1 cellular context compared by ENCODE assay signal in the genomic region with DNA sequence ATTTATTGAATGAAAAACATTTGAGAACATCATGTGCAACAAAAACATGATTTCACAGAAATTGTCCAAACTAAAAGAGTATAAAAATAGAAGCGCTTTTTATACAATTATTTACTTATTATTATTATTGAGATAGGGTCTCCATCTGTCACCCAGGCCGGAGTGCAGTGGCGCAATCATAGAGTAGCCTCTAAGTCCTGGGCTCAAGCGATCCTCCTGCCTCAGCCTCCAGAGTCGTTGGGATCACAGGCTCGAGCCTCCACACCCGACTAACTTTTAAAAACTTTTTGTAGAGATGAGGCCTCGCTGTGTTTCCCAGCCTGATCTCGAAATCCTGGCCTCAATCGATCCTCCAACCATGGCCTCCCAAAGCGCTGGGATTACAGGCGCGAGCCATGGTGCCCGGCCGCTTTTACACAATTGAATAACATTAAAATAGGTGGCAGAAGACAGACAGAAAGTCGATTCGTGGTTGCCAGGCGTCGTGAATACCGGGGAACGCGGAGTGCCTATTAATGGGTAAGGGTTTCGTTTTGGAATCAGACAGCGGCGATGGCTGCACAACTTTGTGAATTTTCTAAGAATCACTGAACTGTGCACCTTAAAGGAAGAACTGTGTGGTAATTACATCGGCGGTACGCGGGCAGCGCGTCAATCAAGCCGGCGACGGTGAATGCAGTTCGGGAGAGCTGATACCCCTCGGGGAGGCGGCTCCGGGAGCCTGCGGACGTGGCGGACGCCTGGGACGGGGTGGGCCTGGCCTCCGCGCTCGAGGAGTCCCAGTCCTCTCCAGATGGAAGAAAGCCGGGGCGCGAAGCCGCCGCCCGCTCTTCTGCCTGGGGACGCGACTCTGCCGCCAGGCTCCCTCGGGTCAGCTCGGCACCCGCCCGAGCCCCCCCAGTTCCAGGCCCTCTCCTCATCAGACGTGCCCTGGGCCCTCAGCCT.
TF ChIP-seq lines count a peak whose summit lies in the region.

No MANE protein-coding gene starts in this region.

TF ChIP-seq in H1, 55 proteins besides CTCF, POLR2A, EP300 and RAD21:
- no peak for TF ChIP-seq EZH2 (IDR thresholded peaks at IDR 0.05; ENCODE audit: low read depth, low read length, severe bottlenecking)
- 0 out of 4 replicates have a peak, but pooled peaks have one; percentile 18 to 22 for TF ChIP-seq SIN3A (conservative IDR thresholded peaks at IDR 0.05 in 1 of 2, IDR thresholded peaks at IDR 0.05 in 1 of 2; ENCODE audit: low read depth in 1 of 2, low read length in 2 of 2)
- TF ChIP-seq SUZ12 (IDR thresholded peaks at IDR 0.05; ENCODE audit: low read length), result peak; percentile 34; the same call in 1 of the 2 replicates
- 0 out of 2 replicates have a peak, but pooled peaks have one; percentile 14 for TF ChIP-seq RBBP5 (IDR thresholded peaks at IDR 0.05; ENCODE audit: borderline replicate concordance, low read depth, low read length)
- no peak for TF ChIP-seq HDAC2 (IDR thresholded peaks at IDR 0.05; ENCODE audit: borderline replicate concordance in 1 of 2, low read depth in 2 of 2, low read length in 2 of 2)
- TF ChIP-seq POLR2AphosphoS5 (IDR thresholded peaks at IDR 0.05; ENCODE audit: low read depth, low read length), result 0 out of 2 replicates have a peak, but pooled peaks have one; percentile 2
- TF ChIP-seq GABPA (IDR thresholded peaks at IDR 0.05; ENCODE audit: borderline replicate concordance, insufficient read depth, low read length), result no peak
- TF ChIP-seq, protein P1, sequence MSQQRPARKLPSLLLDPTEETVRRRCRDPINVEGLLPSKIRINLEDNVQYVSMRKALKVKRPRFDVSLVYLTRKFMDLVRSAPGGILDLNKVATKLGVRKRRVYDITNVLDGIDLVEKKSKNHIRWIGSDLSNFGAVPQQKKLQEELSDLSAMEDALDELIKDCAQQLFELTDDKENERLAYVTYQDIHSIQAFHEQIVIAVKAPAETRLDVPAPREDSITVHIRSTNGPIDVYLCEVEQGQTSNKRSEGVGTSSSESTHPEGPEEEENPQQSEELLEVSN (IDR thresholded peaks at IDR 0.05), result peak; percentile 31; the same call in 1 of the 2 replicates
- TF ChIP-seq CREB1 (IDR thresholded peaks at IDR 0.05), result peak; percentile 14; the same call in 1 of the 2 replicates
- peak; percentile 71 for TF ChIP-seq KDM4A (IDR thresholded peaks at IDR 0.05; ENCODE audit: low read depth, low read length, severe bottlenecking)
- TF ChIP-seq CEBPB (IDR thresholded peaks at IDR 0.05; ENCODE audit: low read depth, low read length), result peak; percentile 59; the same call in 1 of the 2 replicates
- TF ChIP-seq KDM1A (IDR thresholded peaks at IDR 0.05; ENCODE audit: borderline replicate concordance, low read length), result no peak
- no peak for TF ChIP-seq MAFK (IDR thresholded peaks at IDR 0.05; ENCODE audit: low read depth, low read length)
- TF ChIP-seq HDAC6 (IDR thresholded peaks at IDR 0.05; ENCODE audit: low read depth, low read length), result no peak
- TF ChIP-seq ASH2L (IDR thresholded peaks at IDR 0.05; ENCODE audit: low read length), result peak; percentile 47
